In genomic region chr3:78201066-78201465, GRCh38 we compare ENCODE assay signal across 35 cellular contexts.
"Had no signal": no experiment of that assay in that cellular context is flagged by ENCODE, and none has a peak within 500 bp of the region (broad histone marks: within the 10 kb centered on the region; RNA-seq: fewer than 3 reads in every experiment).

No MANE protein-coding gene starts in this region.

- H3K36me3 ChIP-seq: cardiac muscle cell, esophagus squamous epithelium, gastrocnemius medialis, neutrophil, ovary, prostate gland, uterus had no signal

- ATAC-seq: activated naive CD4-positive, alpha-beta T cell treated with anti-CD3 and anti-CD28 coated beads, Interleukin-2, amount 50 U/mL, for 72 hours; activated T-cell treated with anti-CD3 and anti-CD28 coated beads, Interleukin-2, amount 50 U/mL, for 72 hours; body of pancreas; gastrocnemius medialis; left colon; sciatic nerve; stimulated activated memory B cell treated with anti-CD40 and anti-IgM and Interleukin-4, amounts not matched to agents 10 μg/mL and 1 μg/mL and 100 μg/mL, for 72 hours; stimulated activated naive CD8-positive, alpha-beta T cell treated with anti-CD3 and anti-CD28 coated beads, Interleukin-15, amount 100 ng/mL, for 72 hours had no signal

- FAIRE-seq: kidney, TTC549 had no signal

- H3K27me3 ChIP-seq: body of pancreas, cardiac muscle cell, esophagus squamous epithelium, gastrocnemius medialis, hepatocyte, neutrophil, ovary, uterus had no signal

- H3K9me3 ChIP-seq: body of pancreas, esophagus squamous epithelium, gastrocnemius medialis, neutrophil, ovary, prostate gland, uterus had no signal

- H3K79me2 ChIP-seq: hepatocyte had no signal

- H2AFZ ChIP-seq: hepatocyte had no signal

- H3K4me2 ChIP-seq: hepatocyte, smooth muscle cell had no signal

- DNase-seq: activated CD4-positive, alpha-beta T cell treated with anti-CD3 and anti-CD28 coated beads for 4 hours; activated CD4-positive, alpha-beta T cell treated with anti-CD3 and anti-CD28 coated beads, Interleukin-2, amount 50 U/mL, for 4 hours; activated naive CD4-positive, alpha-beta T cell; activated T-cell treated with anti-CD3 and anti-CD28 coated beads for 4 hours; activated T-cell treated with anti-CD3 and anti-CD28 coated beads, Interleukin-2, amount 50 U/mL, for 72 hours; anterior cingulate cortex; body of pancreas; cerebellar nuclear complex; cortex of kidney; endodermal cell; esophagus squamous epithelium; gastrocnemius medialis; kidney; left colon; naive B cell; nephron progenitor cell; ovary; retina; stimulated activated CD4-positive, alpha-beta T cell treated with anti-CD3 and anti-CD28 coated beads, Interleukin-1b, Interleukin-23, amount 100 ng/mL, for 48 hours; stimulated activated CD4-positive, alpha-beta T cell treated with anti-CD3 and anti-CD28 coated beads, Interleukin-4, amount 100 ng/mL, for 4 hours; stimulated activated CD8-positive, alpha-beta memory T cell treated with anti-CD3 and anti-CD28 coated beads, Interleukin-4, amount 100 ng/mL, for 48 hours; stimulated activated naive CD8-positive, alpha-beta T cell treated with anti-CD3 and anti-CD28 coated beads, Interleukin-15, amount 100 ng/mL, for 72 hours; substantia nigra; T-helper 9 cell; uterus had no signal

- H3K4me3 ChIP-seq: body of pancreas, cardiac muscle cell, esophagus squamous epithelium, gastrocnemius medialis, hepatocyte, ovary, prostate gland, smooth muscle cell, uterus had no signal

- H3K27ac ChIP-seq: body of pancreas, cardiac muscle cell, esophagus squamous epithelium, gastrocnemius medialis, hepatocyte, neutrophil, ovary, prostate gland, uterus, VCaP had no signal

- H3K4me1 ChIP-seq: body of pancreas, esophagus squamous epithelium, gastrocnemius medialis, prostate gland, uterus had no signal
